In the genomic region with DNA sequence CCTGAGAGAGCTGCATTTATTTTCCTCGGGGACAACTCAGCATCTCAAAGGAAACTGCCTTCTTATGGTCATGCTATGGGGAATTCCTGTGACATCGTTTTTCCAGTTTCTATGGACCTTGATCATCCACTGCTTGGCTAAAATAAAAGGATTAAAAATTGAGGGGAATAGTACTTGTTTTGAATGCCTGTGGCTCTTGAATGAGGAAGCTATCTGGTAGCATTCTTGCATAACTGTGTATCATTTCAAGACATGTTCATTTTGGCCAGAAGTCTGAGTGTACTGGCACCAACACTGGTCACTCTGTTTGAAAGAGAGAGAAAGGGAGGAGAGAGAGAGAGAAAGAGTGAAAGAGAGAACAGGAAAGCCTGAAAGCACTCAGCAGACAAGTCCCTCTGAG, we compare ENCODE assay signal across 12 cellular contexts.
A peak's percentile ranks its signal among the peaks of the same experiment; 100 is the strongest.
DNase-seq lines count a peak whose midpoint lies in the region; ATAC-seq lines count a peak whose summit lies in the region.
"Had no signal": no experiment of that assay in that cellular context is flagged by ENCODE, and none has a peak within 500 bp of the region (broad histone marks: within the 10 kb centered on the region; RNA-seq: fewer than 3 reads in every experiment).

No MANE protein-coding gene starts in this region.

- no CpG with 5 or more reads among the region's 2 CpGs for WGBS in mesendoderm (ENCODE audit: extremely low coverage, insufficient coverage, low lambda C conversion rate)

- H4K20me1 ChIP-seq in Karpas-422 (ENCODE audit: insufficient read depth, low read depth, low read length) = no peaks in the 10 kb centered on the region

- no peak overlapping the region for H2BK15ac ChIP-seq in mesendoderm (replicated peaks; ENCODE audit: low read depth)

- H3K36me3 ChIP-seq in Karpas-422 (ENCODE audit: insufficient read depth, low read length) (peaks cover 25% of the 10 kb centered on the region), mesendoderm (ENCODE audit: control insufficient read depth, insufficient read depth, low read length) (no peaks in the 10 kb centered on the region)

- H3K56ac ChIP-seq in mesendoderm (ENCODE audit: low read length) = peak overlapping the region; percentile 45

- H3K23ac ChIP-seq in mesendoderm (ENCODE audit: low read length) = no peak overlapping the region

- no peaks in the 10 kb centered on the region for H3K9me2 ChIP-seq in Karpas-422 (replicated peaks; ENCODE audit: insufficient read depth, low read length)

- H3K27ac ChIP-seq in Karpas-422 (ENCODE audit: low read length) = peak overlapping the region; percentile 87
- H3K27ac ChIP-seq in mesendoderm (ENCODE audit: low read depth, low read length) = no peak overlapping the region
- H3K27ac ChIP-seq: heart left ventricle had no signal

- H3K9me3 Mint-ChIP-seq in central memory CD8-positive, alpha-beta T cell = no peaks in the 10 kb centered on the region
- H3K9me3 Mint-ChIP-seq: activated CD4-positive, alpha-beta T cell treated with anti-CD3 and anti-CD28 coated beads, Interleukin-2, amount 10 ng/mL, durations not matched to agents 7 days and 5 days; T-cell had no signal

- H3K27ac Mint-ChIP-seq in central memory CD8-positive, alpha-beta T cell (ENCODE audit: low read depth) = peak overlapping the region; percentile 67
- H3K27ac Mint-ChIP-seq: activated CD4-positive, alpha-beta T cell treated with anti-CD3 and anti-CD28 coated beads, Interleukin-2, amount 10 ng/mL, durations not matched to agents 7 days and 5 days; T-cell had no signal

- no peak overlapping the region for H2AK5ac ChIP-seq in mesendoderm (ENCODE audit: low read length)

- H2BK120ac ChIP-seq in mesendoderm (ENCODE audit: low read depth, low read length) = no peak overlapping the region

- H3K9ac ChIP-seq in Karpas-422 (ENCODE audit: low read length) (peak overlapping the region; percentile 28; the same call in 1 of the 2 replicates), mesendoderm (ENCODE audit: low read length) (no peak overlapping the region)

- no peaks in the 10 kb centered on the region for H3K79me1 ChIP-seq in mesendoderm (ENCODE audit: low read length)

- H3K27me3 ChIP-seq in Karpas-422 (ENCODE audit: low read length) (no peaks in the 10 kb centered on the region), mesendoderm (ENCODE audit: insufficient read depth, low read length, poor library complexity) (no peaks in the 10 kb centered on the region)

- DNase-seq in SIG-M5 treated with dmso at 0.1 percent for 504 hours (lab: John Stamatoyannopoulos, UW; ENCODE audit: unreplicated experiment) (peak; percentile 40), SIG-M5 (lab: John Stamatoyannopoulos, UW) (no peak), Karpas-422 (no peak), mesendoderm (no peak), DMS 273 treated with DMSO at 0.1 percent for 48 hours (lab: John Stamatoyannopoulos, UW) (no peak)
- DNase-seq in central memory CD8-positive, alpha-beta T cell (ENCODE audit: low spot score in 2 of 2) = no peak
- DNase-seq: activated CD4-positive, alpha-beta T cell treated with anti-CD3 and anti-CD28 coated beads, Interleukin-2, amount 10 ng/mL, durations not matched to agents 7 days and 5 days; Calu3; heart left ventricle; T-cell had no signal

- no peak overlapping the region for H4K5ac ChIP-seq in mesendoderm (ENCODE audit: low read length)

- H3K9me3 ChIP-seq in Karpas-422 (ENCODE audit: low read length) = no peaks in the 10 kb centered on the region
- H3K9me3 ChIP-seq: heart left ventricle had no signal

- H3K36me3 Mint-ChIP-seq in central memory CD8-positive, alpha-beta T cell (ENCODE audit: insufficient read depth) = peaks cover 49% of the 10 kb centered on the region

- H3K4ac ChIP-seq in mesendoderm (ENCODE audit: low read depth, low read length) = no peak overlapping the region

- H3K18ac ChIP-seq in mesendoderm (ENCODE audit: low read length) = peak overlapping the region; percentile 65

- no peaks in the 10 kb centered on the region for H3K27me3 Mint-ChIP-seq in central memory CD8-positive, alpha-beta T cell
- H3K27me3 Mint-ChIP-seq: activated CD4-positive, alpha-beta T cell treated with anti-CD3 and anti-CD28 coated beads, Interleukin-2, amount 10 ng/mL, durations not matched to agents 7 days and 5 days; T-cell had no signal

- H3K79me2 ChIP-seq in Karpas-422 (ENCODE audit: low read length) (peaks cover 20% of the 10 kb centered on the region), mesendoderm (ENCODE audit: control insufficient read depth, insufficient read depth, low read length) (no peaks in the 10 kb centered on the region)

- H2AFZ ChIP-seq in Karpas-422 (ENCODE audit: low read length) = no peak overlapping the region

- H3K4me3 Mint-ChIP-seq in central memory CD8-positive, alpha-beta T cell = no peak overlapping the region
- H3K4me3 Mint-ChIP-seq: activated CD4-positive, alpha-beta T cell treated with anti-CD3 and anti-CD28 coated beads, Interleukin-2, amount 10 ng/mL, durations not matched to agents 7 days and 5 days; T-cell had no signal

- no peaks in the 10 kb centered on the region for H3K4me1 Mint-ChIP-seq in central memory CD8-positive, alpha-beta T cell
- H3K4me1 Mint-ChIP-seq: T-cell had no signal

- H3K4me1 ChIP-seq in Karpas-422 (ENCODE audit: low read length) = peaks cover 86% of the 10 kb centered on the region
- H3K4me1 ChIP-seq in mesendoderm (ENCODE audit: control insufficient read depth, low read depth, low read length) = peaks cover 10% of the 10 kb centered on the region

- H3K4me3 ChIP-seq in Karpas-422 (ENCODE audit: low read length) (no peak overlapping the region), mesendoderm (ENCODE audit: low read length) (no peak overlapping the region)
- H3K4me3 ChIP-seq: heart left ventricle had no signal

- no peak overlapping the region for H4K8ac ChIP-seq in mesendoderm (ENCODE audit: low read depth, low read length)

- no peak for ATAC-seq in central memory CD8-positive, alpha-beta T cell (replicated peaks; ENCODE audit: extremely low read depth, poor library complexity, severe bottlenecking)
- ATAC-seq in GM21737 (IDR thresholded peaks at IDR 0.05; ENCODE audit: unreplicated experiment) = no peak
- ATAC-seq in HG03095 (IDR thresholded peaks at IDR 0.05; ENCODE audit: unreplicated experiment) = no peak
- ATAC-seq: T-cell had no signal

- H2BK5ac ChIP-seq in mesendoderm (ENCODE audit: low read length) = peak overlapping the region; percentile 75

- H3K4me2 ChIP-seq in Karpas-422 (ENCODE audit: low read depth, low read length, poor library complexity, severe bottlenecking) (peak overlapping the region; percentile 36), mesendoderm (ENCODE audit: low read length) (no peak overlapping the region)
